ENCODE assay signal across 1 cellular context in the genomic region with DNA sequence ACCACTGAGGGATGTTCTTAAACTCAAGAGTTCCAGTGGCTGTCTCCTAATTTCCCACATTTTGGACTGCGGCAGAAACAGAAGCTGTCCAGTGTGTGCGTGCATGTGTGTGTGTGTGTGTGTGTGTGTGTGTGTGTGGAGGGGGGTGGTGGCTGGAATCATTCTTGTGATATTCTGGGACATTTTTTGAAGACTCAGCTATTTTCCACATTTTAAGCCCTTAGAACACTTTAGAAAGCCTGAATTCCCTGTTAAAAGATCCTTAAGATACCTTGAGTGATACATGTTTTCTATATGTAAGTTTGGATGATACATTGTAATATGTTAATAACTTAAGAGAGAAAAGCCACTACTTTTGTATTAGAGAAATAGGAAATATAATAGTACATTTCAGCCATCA.
TF ChIP-seq lines count a peak whose summit lies in the region.

No MANE protein-coding gene starts in this region.

TF ChIP-seq in A549, 52 proteins besides CTCF, POLR2A, EP300 and RAD21 (continued from another document):
- TF ChIP-seq BCL3 (IDR thresholded peaks at IDR 0.05) (no peak), ZSCAN20 (CRISPR knock-in tag; IDR thresholded peaks at IDR 0.05) (no peak), ZFP36 (IDR thresholded peaks at IDR 0.05; ENCODE audit: borderline replicate concordance, partially characterized antibody) (no peak)
